In the genomic region with DNA sequence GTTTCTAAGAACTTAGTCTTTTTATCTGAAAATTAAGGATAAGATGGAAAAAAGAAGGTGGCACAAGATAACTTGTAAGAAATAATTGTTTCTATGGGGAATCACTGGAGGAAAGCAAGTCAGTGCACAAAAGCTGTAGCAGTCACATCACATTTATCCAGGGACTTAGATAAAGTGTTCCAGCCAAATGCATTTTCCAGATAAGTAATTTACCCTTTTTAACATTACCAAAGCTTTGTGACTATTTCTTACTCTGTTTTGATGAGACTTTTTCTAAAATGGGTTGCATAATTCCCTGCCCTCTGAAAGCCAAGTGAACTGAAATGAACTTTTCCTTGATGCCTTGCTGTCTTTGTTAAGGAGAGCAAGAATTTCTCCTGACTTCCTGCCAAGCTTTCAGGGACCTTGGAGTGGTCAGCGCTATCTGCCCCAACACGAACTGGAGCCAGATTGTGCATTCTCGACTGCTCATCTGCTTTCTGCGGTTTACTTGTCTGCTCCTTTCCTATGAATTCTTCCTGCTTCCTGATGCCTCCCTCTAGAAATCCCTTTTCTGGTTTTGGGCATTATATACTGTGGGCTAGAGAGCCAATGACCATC, we compare ENCODE assay signal across 12 cellular contexts. TPM values are rescaled to one million over a fixed set of nuclear protein-coding genes. Genes with fewer than 3 reads are reported as not detected.
DNase-seq lines count a peak whose midpoint lies in the region; ATAC-seq and TF ChIP-seq lines count a peak whose summit lies in the region.
"Had no signal": no experiment of that assay in that cellular context is flagged by ENCODE, and none has a peak within 500 bp of the region (broad histone marks: within the 10 kb centered on the region; RNA-seq: fewer than 3 reads in every experiment).

No MANE protein-coding gene starts in this region.

- H3K27ac ChIP-seq in urinary bladder (ENCODE audit: low read depth): peak overlapping the region; percentile 59

- H3K4me3 ChIP-seq in urinary bladder (ENCODE audit: low read depth, low read length): no peak overlapping the region
- H3K4me3 ChIP-seq: esophagus squamous epithelium had no signal

- TF ChIP-seq CTCF in chondrocyte (IDR thresholded peaks at IDR 0.05): no peak

- peaks cover 10% of the 10 kb centered on the region for H3K36me3 Mint-ChIP-seq in activated naive CD4-positive, alpha-beta T cell treated with anti-CD3 and anti-CD28 coated beads, Interleukin-2, amount 50 U/mL, for 24 hours
- peaks cover 3% of the 10 kb centered on the region for H3K36me3 Mint-ChIP-seq in chondrocyte (ENCODE audit: low read depth)

- H3K36me3 ChIP-seq in urinary bladder (ENCODE audit: insufficient read depth): peaks cover 3% of the 10 kb centered on the region

- H3K4me3 Mint-ChIP-seq in activated naive CD4-positive, alpha-beta T cell treated with anti-CD3 and anti-CD28 coated beads, Interleukin-2, amount 50 U/mL, for 24 hours: no peak overlapping the region
- H3K4me3 Mint-ChIP-seq in chondrocyte (ENCODE audit: unreplicated experiment): peak overlapping the region; percentile 17
- H3K4me3 Mint-ChIP-seq: activated T-helper 17 cell treated with anti-CD3 and anti-CD28 coated beads, Interleukin-2, amount 50 U/mL, for 72 hours; B cell had no signal

- ATAC-seq in GM21825 (IDR thresholded peaks at IDR 0.05; ENCODE audit: unreplicated experiment) (no peak), GM21737 (IDR thresholded peaks at IDR 0.05; ENCODE audit: unreplicated experiment) (no peak)
- ATAC-seq: activated T-helper 17 cell treated with anti-CD3 and anti-CD28 coated beads, Interleukin-2, amount 50 U/mL, for 72 hours had no signal

- no peaks in the 10 kb centered on the region for H3K4me1 Mint-ChIP-seq in activated naive CD4-positive, alpha-beta T cell treated with anti-CD3 and anti-CD28 coated beads, Interleukin-2, amount 50 U/mL, for 24 hours
- peaks cover 33% of the 10 kb centered on the region for H3K4me1 Mint-ChIP-seq in chondrocyte (ENCODE audit: low read depth)
- H3K4me1 Mint-ChIP-seq: activated T-helper 17 cell treated with anti-CD3 and anti-CD28 coated beads, Interleukin-2, amount 50 U/mL, for 72 hours; B cell had no signal

- no peaks in the 10 kb centered on the region for H3K27me3 Mint-ChIP-seq in activated naive CD4-positive, alpha-beta T cell treated with anti-CD3 and anti-CD28 coated beads, Interleukin-2, amount 50 U/mL, for 24 hours
- no peaks in the 10 kb centered on the region for H3K27me3 Mint-ChIP-seq in chondrocyte (ENCODE audit: low read depth)
- H3K27me3 Mint-ChIP-seq: activated T-helper 17 cell treated with anti-CD3 and anti-CD28 coated beads, Interleukin-2, amount 50 U/mL, for 72 hours; B cell had no signal

- peaks cover 2% of the 10 kb centered on the region for H3K4me1 ChIP-seq in urinary bladder (ENCODE audit: insufficient read depth)

- no peaks in the 10 kb centered on the region for H3K9me3 Mint-ChIP-seq in activated naive CD4-positive, alpha-beta T cell treated with anti-CD3 and anti-CD28 coated beads, Interleukin-2, amount 50 U/mL, for 24 hours
- no peaks in the 10 kb centered on the region for H3K9me3 Mint-ChIP-seq in chondrocyte (ENCODE audit: low read depth)
- H3K9me3 Mint-ChIP-seq: activated T-helper 17 cell treated with anti-CD3 and anti-CD28 coated beads, Interleukin-2, amount 50 U/mL, for 72 hours had no signal

- peak overlapping the region; percentile 15 for H3K27ac Mint-ChIP-seq in activated naive CD4-positive, alpha-beta T cell treated with anti-CD3 and anti-CD28 coated beads, Interleukin-2, amount 50 U/mL, for 24 hours
- H3K27ac Mint-ChIP-seq in chondrocyte (ENCODE audit: unreplicated experiment): peak overlapping the region; percentile 43
- H3K27ac Mint-ChIP-seq: activated T-helper 17 cell treated with anti-CD3 and anti-CD28 coated beads, Interleukin-2, amount 50 U/mL, for 72 hours; B cell had no signal

- no peak for DNase-seq in activated naive CD4-positive, alpha-beta T cell treated with anti-CD3 and anti-CD28 coated beads, Interleukin-2, amount 50 U/mL, for 16 hours
- DNase-seq in chondrocyte (ENCODE audit: low spot score): no peak
- DNase-seq in kidney glomerular epithelial cell (lab: John Stamatoyannopoulos, UW): peak; percentile 37
- no peak for DNase-seq in epidermal melanocyte (ENCODE audit: insufficient read length, low spot score)
- DNase-seq: esophagus squamous epithelium, T-helper 9 cell had no signal

- WGBS in urinary bladder: 14% methylated on average over 4 of the region's 4 CpGs

RNA-seq across cellular contexts. Expression of gene EIF4E3, which starts 34.9 kb away (rescaled TPM):
- total RNA-seq in chondrocyte (10.6 to 12.4 TPM (median 11.8 TPM) in 3 replicates), urinary bladder (16.0 TPM)
- polyA plus RNA-seq in urinary bladder: 22.8 TPM
